12 cellular contexts compared by ENCODE assay signal in genomic region chr2:64837116-64837704, GRCh38.
A peak's percentile ranks its signal among the peaks of the same experiment; 100 is the strongest.
DNase-seq lines count a peak whose midpoint lies in the region; ATAC-seq, FAIRE-seq and TF ChIP-seq lines count a peak whose summit lies in the region.
"Had no signal": no experiment of that assay in that cellular context is flagged by ENCODE, and none has a peak within 500 bp of the region (broad histone marks: within the 10 kb centered on the region; RNA-seq: fewer than 3 reads in every experiment).

No MANE protein-coding gene starts in this region.

- no peaks in the 10 kb centered on the region for H3K36me3 ChIP-seq in fibroblast of lung (ENCODE audit: control insufficient read depth, insufficient read depth, low read length)
- no peaks in the 10 kb centered on the region for H3K36me3 ChIP-seq in skeletal muscle satellite cell (ENCODE audit: insufficient read depth, low read length)

- intact Hi-C loops in right cardiac atrium (cut with DNase I), result loop anchor here in 1 of 4 donors (10.0 kb wide), 1 partner anchor 192 kb away; no protein-coding TSS in a partner anchor

- H3K4me3 ChIP-seq in fibroblast of lung (replicated peaks in 1 of 4; ENCODE audit: control extremely low read depth in 1 of 4, insufficient read depth in 1 of 4, low read depth in 3 of 4, low read length in 4 of 4) (no peak overlapping the region), skeletal muscle satellite cell (ENCODE audit: low read length) (no peak overlapping the region), right cardiac atrium (ENCODE audit: low read length) (no peak overlapping the region)

- no peak overlapping the region for H2AFZ ChIP-seq in fibroblast of lung (ENCODE audit: low read length)

- DNase-seq in ELR (ENCODE audit: low read depth), result peak; percentile 86
- DNase-seq in RCC 7860 (ENCODE audit: low spot score), result peak; percentile 80
- peak; percentile 21 to 77 for DNase-seq in fibroblast of lung (ENCODE audit: low read depth in 2 of 2)
- no peak for DNase-seq in NCI-H1694 treated with DMSO at 0.1 percent for 48 hours (lab: John Stamatoyannopoulos, UW)
- DNase-seq in stimulated activated CD4-positive, alpha-beta T cell treated with anti-CD3 and anti-CD28 coated beads, Interleukin-12 subunit alpha, Interleukin-12 subunit beta, amount 100 ng/mL, for 4 hours, result no peak
- no peak for DNase-seq in right cardiac atrium
- DNase-seq: activated T-cell treated with anti-CD3 and anti-CD28 coated beads for 4 hours, DND-41, NCI-H2081 had no signal

- H3K27ac ChIP-seq in fibroblast of lung (ENCODE audit: insufficient read depth, low read length) (no peak overlapping the region), right cardiac atrium (ENCODE audit: low read length) (no peak overlapping the region)

- H3K9ac ChIP-seq in fibroblast of lung (ENCODE audit: insufficient read depth, low read length) (no peak overlapping the region), skeletal muscle satellite cell (ENCODE audit: low read depth, low read length) (peak overlapping the region; percentile 78)

- H3K79me2 ChIP-seq in fibroblast of lung (ENCODE audit: control insufficient read depth, insufficient read depth, low read length), result no peaks in the 10 kb centered on the region

- 87% methylated on average over 10 of the region's 10 CpGs for WGBS in right cardiac atrium

- H3K4me1 ChIP-seq in fibroblast of lung (ENCODE audit: control insufficient read depth, extremely low read depth, insufficient read depth, low read length) (peaks cover 12% of the 10 kb centered on the region), skeletal muscle satellite cell (ENCODE audit: control insufficient read depth, insufficient read depth, low read length) (peaks cover 70% of the 10 kb centered on the region), right cardiac atrium (ENCODE audit: control insufficient read depth, insufficient read depth, low read length) (no peaks in the 10 kb centered on the region)

- no peaks in the 10 kb centered on the region for H3K9me3 ChIP-seq in fibroblast of lung (ENCODE audit: control insufficient read depth, insufficient read depth, low read depth, low read length)
- no peaks in the 10 kb centered on the region for H3K9me3 ChIP-seq in skeletal muscle satellite cell (replicated peaks; ENCODE audit: low read length)
- H3K9me3 ChIP-seq in right cardiac atrium (ENCODE audit: control insufficient read depth, low read length), result no peaks in the 10 kb centered on the region

- H3K4me2 ChIP-seq in fibroblast of lung (ENCODE audit: extremely low read depth, insufficient read depth, low read length) (no peak overlapping the region), skeletal muscle satellite cell (ENCODE audit: low read length) (peak overlapping the region; percentile 22)

- no peak for ATAC-seq in right cardiac atrium
- ATAC-seq in HG03139 (IDR thresholded peaks at IDR 0.05; ENCODE audit: unreplicated experiment), result no peak

- H4K20me1 ChIP-seq in fibroblast of lung (ENCODE audit: control insufficient read depth, extremely low read depth, insufficient read depth, low read length), result no peaks in the 10 kb centered on the region

- peak; percentile 36 for FAIRE-seq in RCC 7860 (lab: Jason Lieb, UNC)
- FAIRE-seq: TTC549 had no signal

- H3K27me3 ChIP-seq in fibroblast of lung (ENCODE audit: control insufficient read depth, insufficient read depth, low read length), result no peaks in the 10 kb centered on the region
- no peaks in the 10 kb centered on the region for H3K27me3 ChIP-seq in skeletal muscle satellite cell (ENCODE audit: control insufficient read depth, insufficient read depth, low read length)
- no peaks in the 10 kb centered on the region for H3K27me3 ChIP-seq in right cardiac atrium (ENCODE audit: control insufficient read depth, insufficient read depth)

- no peak for TF ChIP-seq CTCF in fibroblast of lung (conservative IDR thresholded peaks at IDR 0.05 in 1 of 2, IDR thresholded peaks at IDR 0.05 in 1 of 2; ENCODE audit: low read depth in 1 of 2, low read length in 2 of 2)

Comparison
In these comparisons a context has a peak if more than half of its experiments do, and no peak if none do; other contexts are left out.
1. DNase-seq: peak in ELR (single experiment), RCC 7860 (single experiment) and fibroblast of lung (2 of 2); none in NCI-H1694 treated with DMSO at 0.1 percent for 48 hours (single experiment), stimulated activated CD4-positive, alpha-beta T cell treated with anti-CD3 and anti-CD28 coated beads, Interleukin-12 subunit alpha, Interleukin-12 subunit beta, amount 100 ng/mL, for 4 hours (single experiment) and right cardiac atrium (0 of 3).